ENCODE assay signal across 33 cellular contexts in the genomic region with DNA sequence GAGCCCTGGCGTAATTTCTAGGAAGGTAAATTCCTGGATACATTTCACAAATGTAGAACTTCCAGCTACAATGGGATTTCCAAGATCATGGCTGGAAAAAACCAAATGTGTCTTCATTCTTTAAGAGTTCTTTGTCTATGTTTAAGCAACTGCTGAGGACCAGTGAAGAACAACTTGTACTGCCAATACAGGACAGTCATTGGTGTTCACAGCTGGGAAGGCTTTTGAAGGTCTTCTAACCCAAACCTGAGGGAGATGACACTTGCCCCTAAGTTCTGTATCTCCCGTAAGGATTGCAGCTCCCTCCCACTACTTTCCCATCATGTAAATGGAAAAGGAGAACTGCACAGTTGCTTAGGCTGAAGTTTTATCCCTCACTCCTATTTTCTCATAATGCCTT.
"Had no signal": no experiment of that assay in that cellular context is flagged by ENCODE, and none has a peak within 500 bp of the region (broad histone marks: within the 10 kb centered on the region; RNA-seq: fewer than 3 reads in every experiment).

No MANE protein-coding gene starts in this region.

- H3K4me3 Mint-ChIP-seq: activated CD4-positive, alpha-beta memory T cell treated with anti-CD3 and anti-CD28 coated beads, Interleukin-2, amount 10 ng/mL, durations not matched to agents 7 days and 5 days; activated CD4-positive, alpha-beta T cell treated with anti-CD3 and anti-CD28 coated beads for 36 hours; activated CD4-positive, alpha-beta T cell treated with anti-CD3 and anti-CD28 coated beads, Interleukin-2, amount 10 ng/mL, durations not matched to agents 7 days and 5 days; activated CD8-positive, alpha-beta memory T cell treated with anti-CD3 and anti-CD28 coated beads, Interleukin-2, amount 10 ng/mL, durations not matched to agents 7 days and 5 days; activated CD8-positive, alpha-beta T cell treated with anti-CD3 and anti-CD28 coated beads, Interleukin-2, amount 10 ng/mL, durations not matched to agents 7 days and 5 days; activated naive CD4-positive, alpha-beta T cell treated with anti-CD3 and anti-CD28 coated beads for 36 hours; activated naive CD8-positive, alpha-beta T cell treated with anti-CD3 and anti-CD28 coated beads for 36 hours; activated T-cell treated with anti-CD3 and anti-CD28 coated beads, Interleukin-2, amount 50 U/mL, for 24 hours; central memory CD8-positive, alpha-beta T cell; T-cell; T-helper 17 cell; WTC11 had no signal

- DNase-seq: activated CD4-positive, alpha-beta memory T cell treated with anti-CD3 and anti-CD28 coated beads, Interleukin-2, amount 10 ng/mL, durations not matched to agents 7 days and 5 days; activated CD4-positive, alpha-beta T cell treated with anti-CD3 and anti-CD28 coated beads for 1 hour; activated CD4-positive, alpha-beta T cell treated with anti-CD3 and anti-CD28 coated beads for 36 hours; activated CD4-positive, alpha-beta T cell treated with anti-CD3 and anti-CD28 coated beads for 48 hours; activated CD4-positive, alpha-beta T cell treated with anti-CD3 and anti-CD28 coated beads, Interleukin-2, amount 10 ng/mL, durations not matched to agents 7 days and 5 days; activated CD4-positive, alpha-beta T cell treated with anti-CD3 and anti-CD28 coated beads, Interleukin-2, amount 50 U/mL, for 48 hours; activated CD4-positive, CD25-positive, alpha-beta regulatory T cell; activated CD8-positive, alpha-beta memory T cell treated with anti-CD3 and anti-CD28 coated beads for 24 hours; activated CD8-positive, alpha-beta memory T cell treated with anti-CD3 and anti-CD28 coated beads, Interleukin-2, amount 10 ng/mL, durations not matched to agents 7 days and 5 days; activated CD8-positive, alpha-beta memory T cell treated with anti-CD3 and anti-CD28 coated beads, Interleukin-2, amount 50 U/mL, for 48 hours; activated CD8-positive, alpha-beta T cell treated with anti-CD3 and anti-CD28 coated beads, Interleukin-2, amount 10 ng/mL, durations not matched to agents 7 days and 5 days; activated effector memory CD4-positive, alpha-beta T cell treated with anti-CD3 and anti-CD28 coated beads, Interleukin-2, amount 50 U/mL, for 16 hours; activated gamma-delta T cell treated with Interleukin-2 at 50 U/mL for 16 hours; activated naive CD4-positive, alpha-beta T cell; activated naive CD4-positive, alpha-beta T cell treated with anti-CD3 and anti-CD28 coated beads for 36 hours; activated naive CD4-positive, alpha-beta T cell treated with anti-CD3 and anti-CD28 coated beads, Interleukin-2, amount 50 U/mL, for 16 hours; activated naive CD8-positive, alpha-beta T cell treated with anti-CD3 and anti-CD28 coated beads for 36 hours; activated T-cell treated with anti-CD3 and anti-CD28 coated beads, Interleukin-2, amount 50 U/mL, for 24 hours; activated T-cell treated with anti-CD3 and anti-CD28 coated beads, Interleukin-2, amount 50 U/mL, for 48 hours; adrenal gland; amniotic stem cell; aorta; body of pancreas; caudate nucleus; cerebellar nuclear complex; T-cell; T-helper 17 cell; WERI-Rb-1 had no signal

- H3K4me1 Mint-ChIP-seq: activated CD4-positive, alpha-beta memory T cell treated with anti-CD3 and anti-CD28 coated beads, Interleukin-2, amount 10 ng/mL, durations not matched to agents 7 days and 5 days; activated CD4-positive, alpha-beta T cell treated with anti-CD3 and anti-CD28 coated beads for 36 hours had no signal

- H3K36me3 ChIP-seq: adrenal gland, cardiac muscle cell, WERI-Rb-1 had no signal

- H3K4me1 ChIP-seq: adrenal gland, body of pancreas had no signal

- H3K9me3 ChIP-seq: adrenal gland, body of pancreas had no signal

- H3K27ac ChIP-seq: adrenal gland, body of pancreas, cardiac muscle cell, WERI-Rb-1 had no signal

- H3K27me3 Mint-ChIP-seq: activated CD4-positive, alpha-beta memory T cell treated with anti-CD3 and anti-CD28 coated beads, Interleukin-2, amount 10 ng/mL, durations not matched to agents 7 days and 5 days; activated CD4-positive, alpha-beta T cell treated with anti-CD3 and anti-CD28 coated beads for 36 hours; activated CD4-positive, alpha-beta T cell treated with anti-CD3 and anti-CD28 coated beads, Interleukin-2, amount 10 ng/mL, durations not matched to agents 7 days and 5 days; activated CD8-positive, alpha-beta memory T cell treated with anti-CD3 and anti-CD28 coated beads, Interleukin-2, amount 10 ng/mL, durations not matched to agents 7 days and 5 days; activated naive CD8-positive, alpha-beta T cell treated with anti-CD3 and anti-CD28 coated beads for 36 hours; activated T-cell treated with anti-CD3 and anti-CD28 coated beads, Interleukin-2, amount 50 U/mL, for 24 hours; central memory CD8-positive, alpha-beta T cell; T-cell; T-helper 17 cell had no signal

- H3K4me3 ChIP-seq: adrenal gland, body of pancreas, cardiac muscle cell had no signal

- H3K9me3 Mint-ChIP-seq: activated CD4-positive, alpha-beta memory T cell treated with anti-CD3 and anti-CD28 coated beads, Interleukin-2, amount 10 ng/mL, durations not matched to agents 7 days and 5 days; activated CD4-positive, alpha-beta T cell treated with anti-CD3 and anti-CD28 coated beads, Interleukin-2, amount 10 ng/mL, durations not matched to agents 7 days and 5 days; activated naive CD4-positive, alpha-beta T cell treated with anti-CD3 and anti-CD28 coated beads for 36 hours; activated naive CD4-positive, alpha-beta T cell treated with anti-CD3 and anti-CD28 coated beads, Interleukin-2, amount 50 U/mL, for 72 hours; activated naive CD8-positive, alpha-beta T cell treated with anti-CD3 and anti-CD28 coated beads for 36 hours; activated T-cell treated with anti-CD3 and anti-CD28 coated beads, Interleukin-2, amount 50 U/mL, for 24 hours; central memory CD8-positive, alpha-beta T cell; T-cell; WTC11 had no signal

- H3K27me3 ChIP-seq: adrenal gland, body of pancreas, cardiac muscle cell had no signal

- ATAC-seq: activated CD4-positive, alpha-beta T cell treated with anti-CD3 and anti-CD28 coated beads for 36 hours; activated CD4-positive, CD25-positive, alpha-beta regulatory T cell treated with anti-CD3 and anti-CD28 coated beads, Interleukin-2, amount 50 U/mL, for 24 hours; activated CD8-positive, alpha-beta memory T cell treated with anti-CD3 and anti-CD28 coated beads, Interleukin-2, amount 10 ng/mL, durations not matched to agents 7 days and 5 days; activated CD8-positive, alpha-beta T cell treated with anti-CD3 and anti-CD28 coated beads, Interleukin-2, amount 10 ng/mL, durations not matched to agents 7 days and 5 days; activated naive CD4-positive, alpha-beta T cell treated with anti-CD3 and anti-CD28 coated beads, Interleukin-2, amount 50 U/mL, for 72 hours; body of pancreas; T-cell; T-helper 17 cell; WTC11 had no signal

- H3K27ac Mint-ChIP-seq: activated CD4-positive, alpha-beta memory T cell treated with anti-CD3 and anti-CD28 coated beads, Interleukin-2, amount 10 ng/mL, durations not matched to agents 7 days and 5 days; activated CD4-positive, alpha-beta T cell treated with anti-CD3 and anti-CD28 coated beads for 36 hours; activated CD4-positive, alpha-beta T cell treated with anti-CD3 and anti-CD28 coated beads, Interleukin-2, amount 10 ng/mL, durations not matched to agents 7 days and 5 days; activated CD8-positive, alpha-beta memory T cell treated with anti-CD3 and anti-CD28 coated beads, Interleukin-2, amount 10 ng/mL, durations not matched to agents 7 days and 5 days; activated CD8-positive, alpha-beta T cell treated with anti-CD3 and anti-CD28 coated beads, Interleukin-2, amount 10 ng/mL, durations not matched to agents 7 days and 5 days; activated naive CD4-positive, alpha-beta T cell treated with anti-CD3 and anti-CD28 coated beads for 36 hours; activated naive CD4-positive, alpha-beta T cell treated with anti-CD3 and anti-CD28 coated beads, Interleukin-2, amount 50 U/mL, for 72 hours; activated naive CD8-positive, alpha-beta T cell treated with anti-CD3 and anti-CD28 coated beads for 36 hours; activated T-cell treated with anti-CD3 and anti-CD28 coated beads, Interleukin-2, amount 50 U/mL, for 24 hours; T-cell; T-helper 17 cell; WTC11 had no signal
